19 cellular contexts compared by ENCODE assay signal in genomic region chr22:24124247-24124646, GRCh38.
"Had no signal": no experiment of that assay in that cellular context is flagged by ENCODE, and none has a peak within 500 bp of the region (broad histone marks: within the 10 kb centered on the region; RNA-seq: fewer than 3 reads in every experiment).

No MANE protein-coding gene starts in this region.

- H2AFZ ChIP-seq: hepatocyte had no signal

- H3K27ac Mint-ChIP-seq: dendritic cell treated with granulocyte-macrophage colony-stimulating factor and Interleukin-4, amounts not matched to agents 40 ng/mL and 50 ng/mL, for 4 days; endodermal cell; stimulated activated naive CD8-positive, alpha-beta T cell treated with anti-CD3 and anti-CD28 coated beads, Interleukin-15, Interleukin-2, amounts not matched to agents 100 ng/mL and 50 ng/mL, for 24 hours had no signal

- H3K4me2 ChIP-seq: hepatocyte had no signal

- H3K79me2 ChIP-seq: hepatocyte had no signal

- H3K4me3 Mint-ChIP-seq: dendritic cell treated with granulocyte-macrophage colony-stimulating factor and Interleukin-4, amounts not matched to agents 40 ng/mL and 50 ng/mL, for 4 days; endodermal cell; naive thymus-derived CD8-positive, alpha-beta T cell; stimulated activated naive CD8-positive, alpha-beta T cell treated with anti-CD3 and anti-CD28 coated beads, Interleukin-15, Interleukin-2, amounts not matched to agents 100 ng/mL and 50 ng/mL, for 24 hours had no signal

- FAIRE-seq: colon, endothelial cell of umbilical vein had no signal

- H3K36me3 ChIP-seq: ovary, uterus had no signal

- H3K27me3 Mint-ChIP-seq: dendritic cell treated with granulocyte-macrophage colony-stimulating factor and Interleukin-4, amounts not matched to agents 40 ng/mL and 50 ng/mL, for 4 days; naive thymus-derived CD8-positive, alpha-beta T cell; stimulated activated naive CD8-positive, alpha-beta T cell treated with anti-CD3 and anti-CD28 coated beads, Interleukin-15, Interleukin-2, amounts not matched to agents 100 ng/mL and 50 ng/mL, for 24 hours had no signal

- H3K27ac ChIP-seq: foreskin keratinocyte, hepatocyte, ovary, right atrium auricular region, sigmoid colon, tibial artery, upper lobe of left lung, uterus had no signal

- H3K27me3 ChIP-seq: foreskin keratinocyte, hepatocyte, ovary, right atrium auricular region, sigmoid colon, tibial artery, upper lobe of left lung, uterus had no signal

- H3K9me3 Mint-ChIP-seq: dendritic cell treated with granulocyte-macrophage colony-stimulating factor and Interleukin-4, amounts not matched to agents 40 ng/mL and 50 ng/mL, for 4 days; endodermal cell; naive thymus-derived CD8-positive, alpha-beta T cell; stimulated activated naive CD8-positive, alpha-beta T cell treated with anti-CD3 and anti-CD28 coated beads, Interleukin-15, Interleukin-2, amounts not matched to agents 100 ng/mL and 50 ng/mL, for 24 hours had no signal

- H3K9me3 ChIP-seq: ovary, right atrium auricular region, sigmoid colon, tibial artery, upper lobe of left lung, uterus had no signal

- DNase-seq: endodermal cell; erythroblast; foreskin keratinocyte; left colon; mammary epithelial cell; naive thymus-derived CD8-positive, alpha-beta T cell; ovary; sigmoid colon; stimulated activated CD4-positive, alpha-beta T cell treated with anti-CD3 and anti-CD28 coated beads, Interleukin-12 subunit alpha, Interleukin-12 subunit beta, amount 100 ng/mL, for 4 hours; tibial artery; upper lobe of left lung; uterus had no signal

- H3K4me3 ChIP-seq: hepatocyte, ovary, right atrium auricular region, sigmoid colon, skin epidermis, tibial artery, upper lobe of left lung, uterus had no signal

- ATAC-seq: foreskin keratinocyte; left colon; naive thymus-derived CD8-positive, alpha-beta T cell had no signal

- H3K4me1 ChIP-seq: foreskin keratinocyte, sigmoid colon, uterus had no signal

- H3K4me1 Mint-ChIP-seq: endodermal cell had no signal
